ENCODE assay signal across 26 cellular contexts in genomic region chr4:8081171-8081570, GRCh38.
"Had no signal": no experiment of that assay in that cellular context is flagged by ENCODE, and none has a peak within 500 bp of the region (broad histone marks: within the 10 kb centered on the region; RNA-seq: fewer than 3 reads in every experiment).

No MANE protein-coding gene starts in this region.

- H3K27ac ChIP-seq: ascending aorta, body of pancreas had no signal

- H3K27ac Mint-ChIP-seq: activated B cell treated with CpG ODN at 0.5 μM for 24 hours; activated CD4-positive, alpha-beta T cell treated with anti-CD3 and anti-CD28 coated beads, Interleukin-2, amount 10 ng/mL, durations not matched to agents 24 days and 14 days; activated CD8-positive, alpha-beta memory T cell treated with anti-CD3 and anti-CD28 coated beads, Interleukin-2, amount 10 ng/mL, durations not matched to agents 7 days and 5 days; activated naive CD4-positive, alpha-beta T cell treated with anti-CD3 and anti-CD28 coated beads, Interleukin-2, amount 50 U/mL, for 24 hours; activated T-cell treated with anti-CD3 and anti-CD28 coated beads, Interleukin-2, amount 50 U/mL, for 24 hours; activated T-helper 1 cell treated with anti-CD3 and anti-CD28 coated beads, Interleukin-12 subunit alpha, Interleukin-12 subunit beta, Interleukin-2, Interleukin-4 antibody, amounts not matched to agents 30 ng/mL and 10 ng/mL and 1 ng/mL, durations not matched to agents 14 hours and 24 hours and 36 hours; T-helper 17 cell had no signal

- DNase-seq: activated B cell treated with CpG ODN at 0.5 μM for 24 hours; activated CD4-positive, alpha-beta T cell treated with anti-CD3 and anti-CD28 coated beads for 1 hour; activated CD4-positive, alpha-beta T cell treated with anti-CD3 and anti-CD28 coated beads, Interleukin-2, amount 10 ng/mL, durations not matched to agents 24 days and 14 days; activated CD4-positive, alpha-beta T cell treated with anti-CD3 and anti-CD28 coated beads, Interleukin-2, amount 50 U/mL, for 48 hours; activated CD8-positive, alpha-beta memory T cell treated with anti-CD3 and anti-CD28 coated beads, Interleukin-2, amount 10 ng/mL, durations not matched to agents 7 days and 5 days; activated effector memory CD4-positive, alpha-beta T cell treated with Interleukin-2 at 50 U/mL for 16 hours; activated naive CD4-positive, alpha-beta T cell; activated T-cell treated with anti-CD3 and anti-CD28 coated beads, Interleukin-2, amount 50 U/mL, for 24 hours; body of pancreas; KG1; NCI-H1048; NCI-H2029; NCI-H2107; NCI-H510A; NCI-H526 treated with DMSO at 0.1 percent for 48 hours; NCI-H82; NK-92 treated with Interleukin-12 subunit alpha and Interleukin-12 subunit beta, amount 100 ng/mL, for 24 hours; PC-3; SIG-M5; T-helper 17 cell; T-helper 9 cell had no signal

- H3K27me3 Mint-ChIP-seq: activated B cell treated with CpG ODN at 0.5 μM for 24 hours; activated CD8-positive, alpha-beta memory T cell treated with anti-CD3 and anti-CD28 coated beads, Interleukin-2, amount 10 ng/mL, durations not matched to agents 7 days and 5 days; activated naive CD4-positive, alpha-beta T cell treated with anti-CD3 and anti-CD28 coated beads, Interleukin-2, amount 50 U/mL, for 24 hours; activated T-cell treated with anti-CD3 and anti-CD28 coated beads, Interleukin-2, amount 50 U/mL, for 24 hours; T-helper 17 cell had no signal

- H3K4me3 Mint-ChIP-seq: activated B cell treated with CpG ODN at 0.5 μM for 24 hours; activated CD4-positive, alpha-beta T cell treated with anti-CD3 and anti-CD28 coated beads, Interleukin-2, amount 10 ng/mL, durations not matched to agents 24 days and 14 days; activated CD8-positive, alpha-beta memory T cell treated with anti-CD3 and anti-CD28 coated beads, Interleukin-2, amount 10 ng/mL, durations not matched to agents 7 days and 5 days; activated naive CD4-positive, alpha-beta T cell treated with anti-CD3 and anti-CD28 coated beads, Interleukin-2, amount 50 U/mL, for 24 hours; activated T-cell treated with anti-CD3 and anti-CD28 coated beads, Interleukin-2, amount 50 U/mL, for 24 hours; activated T-helper 1 cell treated with anti-CD3 and anti-CD28 coated beads, Interleukin-12 subunit alpha, Interleukin-12 subunit beta, Interleukin-2, Interleukin-4 antibody, amounts not matched to agents 30 ng/mL and 10 ng/mL and 1 ng/mL, durations not matched to agents 14 hours and 24 hours and 36 hours; T-helper 17 cell had no signal

- H3K27me3 ChIP-seq: ascending aorta, body of pancreas had no signal

- H3K4me3 ChIP-seq: ascending aorta, body of pancreas had no signal

- FAIRE-seq: RCC 7860, TTC549 had no signal

- H3K36me3 Mint-ChIP-seq: activated CD8-positive, alpha-beta memory T cell treated with anti-CD3 and anti-CD28 coated beads, Interleukin-2, amount 10 ng/mL, durations not matched to agents 7 days and 5 days; activated naive CD4-positive, alpha-beta T cell treated with anti-CD3 and anti-CD28 coated beads, Interleukin-2, amount 50 U/mL, for 24 hours had no signal

- H3K4me1 ChIP-seq: ascending aorta, body of pancreas had no signal

- H3K4me1 Mint-ChIP-seq: activated B cell treated with CpG ODN at 0.5 μM for 24 hours; activated CD4-positive, alpha-beta T cell treated with anti-CD3 and anti-CD28 coated beads, Interleukin-2, amount 10 ng/mL, durations not matched to agents 24 days and 14 days; activated CD8-positive, alpha-beta memory T cell treated with anti-CD3 and anti-CD28 coated beads, Interleukin-2, amount 10 ng/mL, durations not matched to agents 7 days and 5 days; activated naive CD4-positive, alpha-beta T cell treated with anti-CD3 and anti-CD28 coated beads, Interleukin-2, amount 50 U/mL, for 24 hours had no signal

- H3K9me3 Mint-ChIP-seq: activated B cell treated with CpG ODN at 0.5 μM for 24 hours; activated CD4-positive, alpha-beta T cell treated with anti-CD3 and anti-CD28 coated beads, Interleukin-2, amount 10 ng/mL, durations not matched to agents 24 days and 14 days; activated naive CD4-positive, alpha-beta T cell treated with anti-CD3 and anti-CD28 coated beads, Interleukin-2, amount 50 U/mL, for 24 hours; activated T-cell treated with anti-CD3 and anti-CD28 coated beads, Interleukin-2, amount 50 U/mL, for 24 hours; activated T-helper 1 cell treated with anti-CD3 and anti-CD28 coated beads, Interleukin-12 subunit alpha, Interleukin-12 subunit beta, Interleukin-2, Interleukin-4 antibody, amounts not matched to agents 30 ng/mL and 10 ng/mL and 1 ng/mL, durations not matched to agents 14 hours and 24 hours and 36 hours had no signal

- ATAC-seq: activated CD8-positive, alpha-beta memory T cell treated with anti-CD3 and anti-CD28 coated beads, Interleukin-2, amount 10 ng/mL, durations not matched to agents 7 days and 5 days; body of pancreas; PC-3; T-helper 17 cell had no signal

- H3K9me3 ChIP-seq: ascending aorta, body of pancreas had no signal
